ENCODE assay signal across 8 cellular contexts in the genomic region with DNA sequence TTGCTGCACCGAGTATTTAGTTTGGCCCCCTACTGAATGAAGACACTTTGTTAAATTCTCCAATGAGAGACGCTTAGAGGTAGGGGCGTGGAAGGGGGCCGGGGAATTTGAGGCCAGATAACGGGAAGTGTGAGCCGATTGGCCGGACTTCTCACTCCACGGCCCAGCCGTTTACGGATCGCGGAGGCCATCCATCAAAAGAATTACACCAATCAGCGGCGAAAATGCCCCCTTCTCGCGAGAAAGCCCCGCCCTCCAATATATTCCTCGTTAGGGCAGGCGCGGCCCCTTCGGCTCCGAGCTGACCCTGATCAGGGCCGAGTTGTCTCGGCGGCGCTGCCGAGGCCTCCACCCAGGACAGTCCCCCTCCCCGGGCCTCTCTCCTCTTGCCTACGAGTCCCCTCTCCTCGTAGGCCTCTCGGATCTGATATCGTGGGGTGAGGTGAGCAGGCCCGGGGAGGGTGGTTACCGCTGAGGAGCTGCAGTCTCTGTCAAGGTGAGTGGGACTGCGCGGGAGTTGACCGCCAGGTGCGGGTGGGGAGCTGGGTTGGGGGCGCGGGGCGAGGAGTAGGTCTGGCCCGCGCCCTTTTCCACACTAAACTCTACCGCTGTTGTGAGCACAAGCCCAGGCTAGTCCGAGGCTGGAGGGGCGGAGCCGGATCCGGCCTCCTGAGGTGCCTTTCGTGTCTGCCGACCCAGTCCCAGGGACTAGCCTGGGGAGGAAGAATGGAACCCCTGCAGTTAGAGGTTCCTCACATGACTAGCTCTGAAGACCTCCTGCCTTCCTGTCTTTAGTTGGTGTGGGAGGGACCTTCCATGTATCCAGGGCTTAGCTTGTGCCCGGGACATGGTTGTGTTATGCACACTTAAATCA.
DNase-seq lines count a peak whose midpoint lies in the region; ATAC-seq lines count a peak whose summit lies in the region.

A gene with protein sequence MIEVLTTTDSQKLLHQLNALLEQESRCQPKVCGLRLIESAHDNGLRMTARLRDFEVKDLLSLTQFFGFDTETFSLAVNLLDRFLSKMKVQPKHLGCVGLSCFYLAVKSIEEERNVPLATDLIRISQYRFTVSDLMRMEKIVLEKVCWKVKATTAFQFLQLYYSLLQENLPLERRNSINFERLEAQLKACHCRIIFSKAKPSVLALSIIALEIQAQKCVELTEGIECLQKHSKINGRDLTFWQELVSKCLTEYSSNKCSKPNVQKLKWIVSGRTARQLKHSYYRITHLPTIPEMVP (plus strand): TSS at position 287 of the 874 bp plus-strand sequence. CDS start 1,662 bp downstream, outside the sequence.

- DNase-seq in DMS 273 (lab: John Stamatoyannopoulos, UW; ENCODE audit: unreplicated experiment) (peak; percentile 99), HuH-7.5 (ENCODE audit: low spot score) (peak; percentile 67), OCI-M2 (lab: John Stamatoyannopoulos, UW; ENCODE audit: unreplicated experiment) (peak; percentile 77), activated T-cell treated with anti-CD3 and anti-CD28 coated beads for 4 hours (peak; percentile 76), epidermal melanocyte (ENCODE audit: insufficient read length, low spot score) (peak; percentile 87), middle frontal gyrus (ENCODE audit: extremely low spot score, low spot score) (peak; percentile 94)
- peak; percentile 75 to 82 for DNase-seq in stimulated activated CD8-positive, alpha-beta memory T cell treated with anti-CD3 and anti-CD28 coated beads, Interleukin-2, amount 100 ng/mL, for 48 hours (ENCODE audit: low read depth in 2 of 2)

- peak; percentile 98 for ATAC-seq in GM21526 (IDR thresholded peaks at IDR 0.05; ENCODE audit: low FRiP score, unreplicated experiment)

Comparison
In these comparisons a context has a peak if more than half of its experiments do, and no peak if none do; other contexts are left out.
1. Peak in every context shown above with its lines: DNase-seq and ATAC-seq.